ENCODE assay signal across 6 cellular contexts in genomic region chr9:35659340-35659739, GRCh38. TPM values are rescaled to one million over a fixed set of nuclear protein-coding genes. Genes with fewer than 3 reads are reported as not detected.
DNase-seq lines count a peak whose midpoint lies in the region; ATAC-seq, FAIRE-seq and TF ChIP-seq lines count a peak whose summit lies in the region.

No MANE protein-coding gene starts in this region.

- H3K79me2 ChIP-seq in keratinocyte (ENCODE audit: control insufficient read depth, insufficient read depth, low read length), result peaks cover 2% of the 10 kb centered on the region

- H3K9ac ChIP-seq in keratinocyte (ENCODE audit: control insufficient read depth, extremely low read depth, insufficient read depth, low read length), result no peak overlapping the region

- FAIRE-seq in keratinocyte (lab: Jason Lieb, UNC) (no peak), D721Med (lab: Jason Lieb, UNC) (no peak)

- H3K36me3 Mint-ChIP-seq in CD4-positive, alpha-beta T cell (ENCODE audit: low read depth), result peaks cover 51% of the 10 kb centered on the region
- H3K36me3 Mint-ChIP-seq in T-cell, result peaks cover 23% of the 10 kb centered on the region

- H3K4me2 ChIP-seq in keratinocyte (ENCODE audit: control insufficient read depth, extremely low read depth, insufficient read depth, low read depth, low read length), result peak overlapping the region; percentile 80

- H3K4me3 ChIP-seq in keratinocyte (ENCODE audit: control insufficient read depth in 2 of 3, extremely low read depth in 1 of 3, insufficient read depth in 2 of 3, low read depth in 1 of 3, low read length in 3 of 3), result no peak overlapping the region

- no peak for ATAC-seq in CD4-positive, alpha-beta T cell (ENCODE audit: poor library complexity)
- ATAC-seq in T-cell (replicated peaks in 1 of 4), result no peak
- no peak for ATAC-seq in GM21737 (IDR thresholded peaks at IDR 0.05; ENCODE audit: unreplicated experiment)

- H3K4me1 ChIP-seq in keratinocyte (ENCODE audit: control insufficient read depth, extremely low read depth, insufficient read depth, low read length), result peaks cover 15% of the 10 kb centered on the region

- H3K27me3 Mint-ChIP-seq in CD4-positive, alpha-beta T cell, result peaks cover 8% of the 10 kb centered on the region
- peaks cover 4 to 5% of the 10 kb centered on the region in 2 donors for H3K27me3 Mint-ChIP-seq in T-cell

- H3K9me3 Mint-ChIP-seq in CD4-positive, alpha-beta T cell, result peaks cover 3% of the 10 kb centered on the region
- no peaks in the 10 kb centered on the region for H3K9me3 Mint-ChIP-seq in T-cell

- intact Hi-C loops in CD4-positive, alpha-beta T cell (cut with DNase I, micrococcal nuclease), result loop anchor here (2.0 to 5.0 kb wide), 3 partner anchors 37 to 168 kb away; partner anchors contain the start of genes CD72 (in 2 of the 2), FAM221B (in 1 of the 2) and TMEM8B (in 1 of the 2)

- H4K20me1 ChIP-seq in keratinocyte (ENCODE audit: control insufficient read depth, extremely low read depth, insufficient read depth, low read length), result no peaks in the 10 kb centered on the region

- H3K9me1 ChIP-seq in keratinocyte (ENCODE audit: control insufficient read depth, extremely low read depth, insufficient read depth, low read length), result no peaks in the 10 kb centered on the region

- H3K36me3 ChIP-seq in keratinocyte (ENCODE audit: control insufficient read depth in 2 of 2, extremely low read depth in 1 of 2, insufficient read depth in 2 of 2, low read length in 2 of 2), result peaks cover 1 to 13% of the 10 kb centered on the region in 2 experiments

- H3K27ac Mint-ChIP-seq in CD4-positive, alpha-beta T cell, result peak overlapping the region; percentile 100
- peak overlapping the region; percentile 93 to 96 for H3K27ac Mint-ChIP-seq in T-cell

- H3K27ac ChIP-seq in CD4-positive, alpha-beta T cell (ENCODE audit: low read depth, low read length), result peak overlapping the region; percentile 99
- H3K27ac ChIP-seq in keratinocyte (ENCODE audit: control insufficient read depth, insufficient read depth, low read length), result no peak overlapping the region

- no peak overlapping the region for H2AFZ ChIP-seq in keratinocyte (ENCODE audit: control insufficient read depth, low read length)

- H3K4me3 Mint-ChIP-seq in CD4-positive, alpha-beta T cell, result peak overlapping the region; percentile 92
- peak overlapping the region; percentile 84 to 93 (median 89) for H3K4me3 Mint-ChIP-seq in T-cell

- no peak for DNase-seq in CD4-positive, alpha-beta T cell
- DNase-seq in T-cell (no peak), keratinocyte (ENCODE audit: low read depth, low spot score) (no peak), D721Med (ENCODE audit: insufficient read length, low spot score) (no peak), cerebellum (ENCODE audit: low spot score) (no peak)

- dilution Hi-C loops in keratinocyte (cut with MboI; ENCODE audit: extremely low pct_ligation_motif_present, low sequenced_read_pairs), result no loop called here

- POLR2A ChIA-PET in CD4-positive, alpha-beta T cell (lab: Charles Lee), result interaction anchor here (1.3 to 5.1 kb wide), 10 partner anchors 12 to 155 kb away, joined by 3 to 175 read pairs (median 16); partner anchors contain the start of genes CREB3, GBA2, HINT2 and RGP1
- POLR2A ChIA-PET in T-cell (lab: Charles Lee), result interaction anchor here in 1 of 2 donors (0.6 kb wide), 1 partner anchor 12 kb away, joined by 4 read pairs; no protein-coding TSS in a partner anchor

- H3K27me3 ChIP-seq in CD4-positive, alpha-beta T cell (ENCODE audit: control insufficient read depth, insufficient read depth, low read length), result no peaks in the 10 kb centered on the region
- peaks cover 3% of the 10 kb centered on the region for H3K27me3 ChIP-seq in keratinocyte (ENCODE audit: control insufficient read depth, extremely low read depth, insufficient read depth, low read length)

- no peak for TF ChIP-seq CTCF in CD4-positive, alpha-beta T cell (IDR thresholded peaks at IDR 0.05)
- no peak for TF ChIP-seq CTCF in keratinocyte (optimal IDR thresholded peaks at IDR 0.05 in 1 of 3, IDR thresholded peaks at IDR 0.05 in 1 of 3, conservative IDR thresholded peaks at IDR 0.05 in 1 of 3; ENCODE audit: extremely low read depth in 1 of 3, insufficient read depth in 2 of 3, low read length in 3 of 3)
- no peak for TF ChIP-seq CTCF in D721Med (IDR thresholded peaks at IDR 0.05; ENCODE audit: insufficient read depth, missing control alignments)

- no peaks in the 10 kb centered on the region for H3K9me3 ChIP-seq in CD4-positive, alpha-beta T cell (ENCODE audit: control insufficient read depth, low read length)
- H3K9me3 ChIP-seq in keratinocyte (ENCODE audit: control insufficient read depth, low read depth, low read length), result no peaks in the 10 kb centered on the region

- peaks cover 84% of the 10 kb centered on the region for H3K4me1 Mint-ChIP-seq in CD4-positive, alpha-beta T cell (ENCODE audit: low read depth)
- peaks cover 79 to 85% (median 81%) of the 10 kb centered on the region in 3 donors for H3K4me1 Mint-ChIP-seq in T-cell

- CTCF ChIA-PET in CD4-positive, alpha-beta T cell (lab: Charles Lee), result interaction anchor here (1.4 to 6.2 kb wide), 13 partner anchors 12 to 129 kb away, joined by 3 to 94 read pairs (median 8); partner anchors contain the start of genes CD72, CREB3, GBA2 and RGP1
- CTCF ChIA-PET in T-cell (lab: Charles Lee), result interaction anchor here (0.6 to 7.1 kb wide), 14 partner anchors 10 to 588 kb away, joined by 3 to 122 read pairs (median 6); partner anchors contain the start of genes CREB3 (in 1 of the 2) and TLN1 (in 1 of the 2)

RNA-seq across cellular contexts. Expression of gene CCDC107, which starts 1.2 kb away (rescaled TPM):
- total RNA-seq in CD4-positive, alpha-beta T cell, result 10 to 100 TPM; 10.2 TPM
- total RNA-seq in T-cell (10 to 100 TPM; 17.7 to 29.8 (median 27.5) TPM), cerebellum (8.9 TPM)
- 10.5 to 14.3 TPM (median 14.1 TPM) in 3 replicates for polyA plus RNA-seq in keratinocyte
- 7.1 TPM for polyA plus RNA-seq in keratinocyte (2011; ENCODE audit: low read depth)
- polyA plus RNA-seq in keratinocyte (2011; cell fraction: cytosol; rRNA removed), result 6.0 and 10.1 TPM in 2 replicates
- polyA plus RNA-seq in keratinocyte (2011; cell fraction: nucleus; rRNA removed), result 10.8 TPM in 2 replicates
- 12.5 and 13.3 TPM in 2 replicates for polyA plus RNA-seq in keratinocyte (2012; ENCODE audit: low replicate concordance)
- 2.4 to 7.8 TPM (median 4.0 TPM) in 3 replicates for polyA minus RNA-seq in keratinocyte
- polyA minus RNA-seq in keratinocyte (2011; cell fraction: cytosol; rRNA and poly(A)+ RNA removed), result 13.6 TPM
- 3.0 and 3.6 TPM in 2 replicates for polyA minus RNA-seq in keratinocyte (2011; cell fraction: nucleus; rRNA and poly(A)+ RNA removed)

RNA-seq across cellular contexts. Expression of gene RMRP, which starts 1.5 kb away (rescaled TPM):
- total RNA-seq in CD4-positive, alpha-beta T cell, result over 10,000 TPM; 14,857 to 24,615 TPM
- total RNA-seq in T-cell, result over 10,000 TPM; 10,537 to 37,987 (median 30,491) TPM
- polyA plus RNA-seq in keratinocyte, result 21.6 to 91.8 TPM (median 40.5 TPM) in 3 replicates
- polyA plus RNA-seq in keratinocyte (2011; ENCODE audit: low read depth), result 29.8 TPM
- 31.7 and 49.9 TPM in 2 replicates for polyA plus RNA-seq in keratinocyte (2011; cell fraction: cytosol; rRNA removed)
- polyA plus RNA-seq in keratinocyte (2011; cell fraction: nucleus; rRNA removed), result 581 and 1,734 TPM in 2 replicates
- 12.7 and 20.0 TPM in 2 replicates for polyA plus RNA-seq in keratinocyte (2012; ENCODE audit: low replicate concordance)
- 5,944 to 36,209 TPM (median 23,721 TPM) in 3 replicates for polyA minus RNA-seq in keratinocyte
- polyA minus RNA-seq in keratinocyte (2011; cell fraction: cytosol; rRNA and poly(A)+ RNA removed), result 15,491 TPM
- polyA minus RNA-seq in keratinocyte (2011; cell fraction: nucleus; rRNA and poly(A)+ RNA removed), result 126,667 and 367,210 TPM in 2 replicates
- total RNA-seq in cerebellum, result 172,488 TPM

RNA-seq across cellular contexts. Expression of gene ARHGEF39, which starts 5.7 kb away (rescaled TPM):
- total RNA-seq in CD4-positive, alpha-beta T cell, result under 1 TPM; 0.08 to 0.17 TPM
- total RNA-seq in T-cell (1 to 10 TPM in 2 of 5 donors, under 1 TPM in 3; 0.12 to 1.3 (median 0.57) TPM), cerebellum (1.3 TPM)
- polyA plus RNA-seq in keratinocyte, result 0.88 to 3.3 TPM (median 2.4 TPM) in 3 replicates
- polyA plus RNA-seq in keratinocyte (2011; ENCODE audit: low read depth), result not detected
- 0.89 and 1.3 TPM in 2 replicates for polyA plus RNA-seq in keratinocyte (2011; cell fraction: cytosol; rRNA removed)
- polyA plus RNA-seq in keratinocyte (2011; cell fraction: nucleus; rRNA removed), result 2.3 TPM in 2 replicates
- 0.55 and 2.7 TPM in 2 replicates for polyA plus RNA-seq in keratinocyte (2012; ENCODE audit: low replicate concordance)
- 0.69 to 1.4 TPM (median 1.3 TPM) in 3 replicates for polyA minus RNA-seq in keratinocyte
- 1.2 TPM for polyA minus RNA-seq in keratinocyte (2011; cell fraction: cytosol; rRNA and poly(A)+ RNA removed)
- 0.16 TPM in 1 of 2 replicates, not detected in the other for polyA minus RNA-seq in keratinocyte (2011; cell fraction: nucleus; rRNA and poly(A)+ RNA removed)

RNA-seq across cellular contexts. Expression of gene SIT1, which starts 8.6 kb away (rescaled TPM):
- 10 to 100 TPM; 18.4 to 19.2 TPM for total RNA-seq in CD4-positive, alpha-beta T cell
- total RNA-seq in T-cell (10 to 100 TPM; 34.9 to 57.1 (median 51.9) TPM), cerebellum (not detected)
- not detected in 3 replicates for polyA plus RNA-seq in keratinocyte
- polyA plus RNA-seq in keratinocyte (2011; ENCODE audit: low read depth), result not detected
- polyA plus RNA-seq in keratinocyte (2011; cell fraction: cytosol; rRNA removed), result not detected in 2 replicates
- not detected in 2 replicates for polyA plus RNA-seq in keratinocyte (2011; cell fraction: nucleus; rRNA removed)
- polyA plus RNA-seq in keratinocyte (2012; ENCODE audit: low replicate concordance), result not detected in 2 replicates
- polyA minus RNA-seq in keratinocyte, result not detected in 3 replicates
- not detected for polyA minus RNA-seq in keratinocyte (2011; cell fraction: cytosol; rRNA and poly(A)+ RNA removed)
- not detected in 2 replicates for polyA minus RNA-seq in keratinocyte (2011; cell fraction: nucleus; rRNA and poly(A)+ RNA removed)

RNA-seq across cellular contexts. Expression of gene CA9, which starts 14.4 kb away (rescaled TPM):
- not detected for total RNA-seq in CD4-positive, alpha-beta T cell
- total RNA-seq in T-cell (under 1 TPM in 2 of 5 donors, not detected in 3; 0.19 to 0.46 TPM), cerebellum (not detected)
- polyA plus RNA-seq in keratinocyte, result 0.89 to 9.5 TPM (median 7.2 TPM) in 3 replicates
- 0.60 TPM for polyA plus RNA-seq in keratinocyte (2011; ENCODE audit: low read depth)
- 0.56 and 1.1 TPM in 2 replicates for polyA plus RNA-seq in keratinocyte (2011; cell fraction: cytosol; rRNA removed)
- 4.1 and 6.4 TPM in 2 replicates for polyA plus RNA-seq in keratinocyte (2011; cell fraction: nucleus; rRNA removed)
- polyA plus RNA-seq in keratinocyte (2012; ENCODE audit: low replicate concordance), result 1.5 TPM in 2 replicates
- polyA minus RNA-seq in keratinocyte, result 1.9 to 6.5 TPM (median 4.5 TPM) in 3 replicates
- 1.9 TPM for polyA minus RNA-seq in keratinocyte (2011; cell fraction: cytosol; rRNA and poly(A)+ RNA removed)
- polyA minus RNA-seq in keratinocyte (2011; cell fraction: nucleus; rRNA and poly(A)+ RNA removed), result 2.2 and 3.7 TPM in 2 replicates
